21 cellular contexts compared by ENCODE assay signal in the genomic region with DNA sequence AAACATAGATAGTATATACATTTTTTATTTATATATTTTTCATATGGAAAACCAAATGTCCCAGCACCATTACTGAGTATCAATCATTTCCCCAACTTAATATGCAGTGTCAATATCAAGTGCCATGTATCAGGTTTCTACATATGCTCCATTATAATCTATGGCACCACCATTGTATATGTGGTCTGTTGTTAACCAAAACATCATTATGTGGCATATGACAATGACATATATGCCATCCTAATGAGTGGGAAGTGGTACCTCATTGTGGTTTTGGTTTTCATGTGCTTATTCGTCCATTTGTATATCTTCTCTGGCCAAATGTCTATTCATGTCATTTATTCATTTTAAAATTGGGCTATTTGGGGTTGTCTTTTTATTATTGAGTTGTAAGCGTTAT.
"Had no signal": no experiment of that assay in that cellular context is flagged by ENCODE, and none has a peak within 500 bp of the region (broad histone marks: within the 10 kb centered on the region; RNA-seq: fewer than 3 reads in every experiment).

No MANE protein-coding gene starts in this region.

- ATAC-seq: foreskin keratinocyte, gastroesophageal sphincter, heart left ventricle, left colon, left lobe of liver, lower lobe of right lung had no signal

- H3K36me3 ChIP-seq: heart left ventricle, left ventricle myocardium inferior, lower lobe of right lung had no signal

- H3K27ac Mint-ChIP-seq: immature natural killer cell, mesothelial cell of epicardium had no signal

- H2AFZ ChIP-seq: hepatocyte had no signal

- H3K27me3 ChIP-seq: dorsolateral prefrontal cortex, esophagus muscularis mucosa, foreskin keratinocyte, gastroesophageal sphincter, heart left ventricle, hepatocyte had no signal

- H3K9me3 Mint-ChIP-seq: immature natural killer cell had no signal

- H3K4me1 Mint-ChIP-seq: mesothelial cell of epicardium had no signal

- H3K27ac ChIP-seq: coronary artery, dorsolateral prefrontal cortex, esophagus muscularis mucosa, foreskin keratinocyte, gastroesophageal sphincter, heart left ventricle, hepatocyte, left ventricle myocardium inferior, lower lobe of right lung had no signal

- H3K4me1 ChIP-seq: esophagus muscularis mucosa, foreskin keratinocyte, gastroesophageal sphincter, left ventricle myocardium inferior had no signal

- H3K4me3 Mint-ChIP-seq: immature natural killer cell, mesothelial cell of epicardium had no signal

- H3K4me2 ChIP-seq: hepatocyte had no signal

- H3K4me3 ChIP-seq: coronary artery, dorsolateral prefrontal cortex, esophagus muscularis mucosa, gastroesophageal sphincter, heart left ventricle, hepatocyte, left ventricle myocardium inferior, lower lobe of right lung had no signal

- H3K9me3 ChIP-seq: esophagus muscularis mucosa, gastroesophageal sphincter, heart left ventricle, lower lobe of right lung had no signal

- DNase-seq: dermis blood vessel endothelial cell; dorsolateral prefrontal cortex; effector CD4-positive, alpha-beta T cell; effector memory CD4-positive, alpha-beta T cell; foreskin keratinocyte; heart left ventricle; hypothalamus; immature natural killer cell; islet precursor cell; kidney; kidney glomerular epithelial cell; left colon; left ventricle myocardium inferior; lower lobe of right lung; mesenchymal stem cell had no signal

- H3K79me2 ChIP-seq: hepatocyte had no signal
